23 cellular contexts compared by ENCODE assay signal in genomic region chr20:11790047-11790446, GRCh38.
"Had no signal": no experiment of that assay in that cellular context is flagged by ENCODE, and none has a peak within 500 bp of the region (broad histone marks: within the 10 kb centered on the region; RNA-seq: fewer than 3 reads in every experiment).

No MANE protein-coding gene starts in this region.

- DNase-seq: activated CD4-positive, alpha-beta T cell treated with anti-CD3 and anti-CD28 coated beads for 1 hour; activated CD8-positive, alpha-beta memory T cell treated with anti-CD3 and anti-CD28 coated beads for 24 hours; activated CD8-positive, alpha-beta memory T cell treated with anti-CD3 and anti-CD28 coated beads, Interleukin-2, amount 50 U/mL, for 48 hours; activated effector memory CD4-positive, alpha-beta T cell treated with Interleukin-2 at 50 U/mL for 16 hours; activated naive CD4-positive, alpha-beta T cell treated with anti-CD3 and anti-CD28 coated beads, Interleukin-2, amount 10 ng/mL, durations not matched to agents 7 days and 5 days; activated naive CD8-positive, alpha-beta T cell treated with anti-CD3 and anti-CD28 coated beads, Interleukin-2, amount 50 U/mL, for 24 hours; activated T-cell treated with anti-CD3 and anti-CD28 coated beads, Interleukin-2, amount 50 U/mL, for 48 hours; aorta; brain microvascular endothelial cell; colonic mucosa; erythroblast; kidney; midbrain; nephron progenitor cell; occipital lobe; stimulated activated CD4-positive, alpha-beta T cell treated with anti-CD3 and anti-CD28 coated beads, Interleukin-2, amount 100 ng/mL, for 24 hours; stimulated activated naive CD8-positive, alpha-beta T cell treated with anti-CD3 and anti-CD28 coated beads, Interleukin-15, Interleukin-2, amounts not matched to agents 100 U/mL and 50 U/mL, for 24 hours; substantia nigra; tibial artery; WERI-Rb-1 had no signal

- H3K9me3 ChIP-seq: colonic mucosa, tibial artery, vagina had no signal

- H3K27me3 ChIP-seq: brain microvascular endothelial cell, colonic mucosa, tibial artery, vagina had no signal

- ATAC-seq: activated naive CD8-positive, alpha-beta T cell treated with anti-CD3 and anti-CD28 coated beads, Interleukin-2, amount 50 U/mL, for 24 hours; left lobe of liver; stimulated activated naive CD8-positive, alpha-beta T cell treated with anti-CD3 and anti-CD28 coated beads, Interleukin-15, Interleukin-2, amounts not matched to agents 100 U/mL and 50 U/mL, for 24 hours had no signal

- H3K36me3 ChIP-seq: brain microvascular endothelial cell, colonic mucosa, tibial artery, vagina, WERI-Rb-1 had no signal

- H3K27ac ChIP-seq: brain microvascular endothelial cell, colonic mucosa, tibial artery, vagina, WERI-Rb-1 had no signal

- H3K4me3 ChIP-seq: colonic mucosa, lung, tibial artery, vagina had no signal

- H3K4me1 ChIP-seq: colonic mucosa, tibial artery, vagina had no signal
